In genomic region chr12:127657036-127657435, GRCh38 we compare ENCODE assay signal across 1 cellular context.
TF ChIP-seq lines count a peak whose summit lies in the region.

No MANE protein-coding gene starts in this region.

TF ChIP-seq in GM23338, 12 proteins besides CTCF, POLR2A, EP300 and RAD21 (continued from another document):
- TF ChIP-seq ZNF462 (CRISPR knock-in tag; IDR thresholded peaks at IDR 0.05), result no peak
- TF ChIP-seq REST (IDR thresholded peaks at IDR 0.05; ENCODE audit: unreplicated experiment), result no peak
- no peak for TF ChIP-seq ZNF114 (CRISPR knock-in tag; IDR thresholded peaks at IDR 0.05)
- no peak for TF ChIP-seq ZNF331 (CRISPR knock-in tag; IDR thresholded peaks at IDR 0.05; ENCODE audit: low read depth)
- no peak for TF ChIP-seq JUNB (IDR thresholded peaks at IDR 0.05; ENCODE audit: unreplicated experiment)
- no peak for TF ChIP-seq NANOG (IDR thresholded peaks at IDR 0.05; ENCODE audit: borderline replicate concordance)
- TF ChIP-seq EZH2 (IDR thresholded peaks at IDR 0.05; ENCODE audit: low read depth, unreplicated experiment), result no peak
- TF ChIP-seq ETS1 (IDR thresholded peaks at IDR 0.05), result no peak
- TF ChIP-seq STAT1 (IDR thresholded peaks at IDR 0.05; ENCODE audit: unreplicated experiment), result no peak
